ENCODE assay signal across 1 cellular context in genomic region chr17:63955232-63955631, GRCh38.
TF ChIP-seq lines count a peak whose summit lies in the region.

No MANE protein-coding gene starts in this region.

TF ChIP-seq in HepG2, 621 proteins besides CTCF, POLR2A, EP300 and RAD21:
- TF ChIP-seq ZNF629 (CRISPR knock-in tag; conservative IDR thresholded peaks at IDR 0.05) (peak; percentile 91), FOXK1 (CRISPR knock-in tag; IDR thresholded peaks at IDR 0.05; ENCODE audit: borderline replicate concordance, low read depth) (no peak), NR1H2 (CRISPR knock-in tag; IDR thresholded peaks at IDR 0.05; ENCODE audit: borderline replicate concordance, low read depth) (no peak), POLR2G (IDR thresholded peaks at IDR 0.05; ENCODE audit: low read depth, low read length) (no peak), ZNF577 (CRISPR knock-in tag; IDR thresholded peaks at IDR 0.05; ENCODE audit: borderline replicate concordance, low read depth) (no peak), ZNF432 (CRISPR knock-in tag; IDR thresholded peaks at IDR 0.05; ENCODE audit: borderline replicate concordance) (no peak), ZMYM3 (CRISPR knock-in tag; IDR thresholded peaks at IDR 0.05) (peak; percentile 51; the same call in 1 of the 2 replicates)
TF ChIP-seq in HepG2: peak in this region for 2.
